Comparison of ENCODE assay signal across 2 cellular contexts in genomic region chr19:7401694-7402093, GRCh38.
TF ChIP-seq lines count a peak whose summit lies in the region.

No MANE protein-coding gene starts in this region.

TF ChIP-seq in HEK293, 187 proteins besides CTCF, POLR2A, EP300 and RAD21:
- no peak for TF ChIP-seq KLF10 (tag by site-specific recombination; IDR thresholded peaks at IDR 0.05)
- peak; percentile 97 for TF ChIP-seq ZNF146 (tag by site-specific recombination; IDR thresholded peaks at IDR 0.05)

TF ChIP-seq in H1, 55 proteins besides CTCF, POLR2A, EP300 and RAD21 (continued from another document):
- TF ChIP-seq KDM1A (IDR thresholded peaks at IDR 0.05; ENCODE audit: borderline replicate concordance, low read length): peak; percentile 71; the same call in 1 of the 2 replicates
- TF ChIP-seq NANOG (IDR thresholded peaks at IDR 0.05; ENCODE audit: insufficient read depth, low read depth, low read length, poor library complexity, severe bottlenecking): no peak
- TF ChIP-seq, protein P1, sequence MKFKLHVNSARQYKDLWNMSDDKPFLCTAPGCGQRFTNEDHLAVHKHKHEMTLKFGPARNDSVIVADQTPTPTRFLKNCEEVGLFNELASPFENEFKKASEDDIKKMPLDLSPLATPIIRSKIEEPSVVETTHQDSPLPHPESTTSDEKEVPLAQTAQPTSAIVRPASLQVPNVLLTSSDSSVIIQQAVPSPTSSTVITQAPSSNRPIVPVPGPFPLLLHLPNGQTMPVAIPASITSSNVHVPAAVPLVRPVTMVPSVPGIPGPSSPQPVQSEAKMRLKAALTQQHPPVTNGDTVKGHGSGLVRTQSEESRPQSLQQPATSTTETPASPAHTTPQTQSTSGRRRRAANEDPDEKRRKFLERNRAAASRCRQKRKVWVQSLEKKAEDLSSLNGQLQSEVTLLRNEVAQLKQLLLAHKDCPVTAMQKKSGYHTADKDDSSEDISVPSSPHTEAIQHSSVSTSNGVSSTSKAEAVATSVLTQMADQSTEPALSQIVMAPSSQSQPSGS (IDR thresholded peaks at IDR 0.05; ENCODE audit: low read length): no peak
- TF ChIP-seq CBX5 (IDR thresholded peaks at IDR 0.05; ENCODE audit: low read depth, low read length): no peak
